ENCODE assay signal across 18 cellular contexts in the genomic region with DNA sequence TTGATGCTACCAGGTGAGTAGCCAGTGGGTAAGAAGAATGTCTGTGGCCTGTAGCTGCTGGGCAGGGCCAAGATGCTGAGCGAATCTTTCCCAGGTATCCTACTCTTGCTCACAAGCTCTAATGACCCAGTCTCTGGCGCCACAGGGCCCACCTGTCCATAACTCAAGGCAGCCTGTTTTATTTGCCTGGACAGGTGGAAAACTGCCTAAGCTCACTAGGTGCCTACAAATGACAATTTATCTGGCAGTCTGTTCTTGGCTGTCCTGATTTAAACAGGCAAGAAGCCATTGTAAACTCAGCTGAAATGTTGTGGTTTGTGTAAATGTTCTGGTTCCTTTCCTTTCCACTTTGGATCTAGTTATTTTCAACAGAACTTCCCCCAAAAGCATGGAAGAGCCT.
DNase-seq lines count a peak whose midpoint lies in the region; ATAC-seq and TF ChIP-seq lines count a peak whose summit lies in the region.
"Had no signal": no experiment of that assay in that cellular context is flagged by ENCODE, and none has a peak within 500 bp of the region (broad histone marks: within the 10 kb centered on the region; RNA-seq: fewer than 3 reads in every experiment).

No MANE protein-coding gene starts in this region.

- no peak for TF ChIP-seq POLR2A in prostate gland (IDR thresholded peaks at IDR 0.05)

- H3K27me3 ChIP-seq in heart right ventricle, result no peaks in the 10 kb centered on the region
- no peaks in the 10 kb centered on the region for H3K27me3 ChIP-seq in esophagus (ENCODE audit: control insufficient read depth in 1 of 2, insufficient read depth in 2 of 2, low read length in 2 of 2)
- H3K27me3 ChIP-seq in prostate gland (replicated peaks; ENCODE audit: insufficient read depth), result no peaks in the 10 kb centered on the region
- no peaks in the 10 kb centered on the region for H3K27me3 ChIP-seq in upper lobe of right lung
- no peaks in the 10 kb centered on the region for H3K27me3 ChIP-seq in GM23248 (replicated peaks; ENCODE audit: insufficient read depth)

- DNase-seq in heart right ventricle (no peak), Right ventricle myocardium superior (no peak), prostate gland (ENCODE audit: low spot score) (peak; percentile 46), upper lobe of right lung (no peak), GM23248 (no peak), NCI-H187 treated with DMSO at 0.1 percent for 48 hours (lab: John Stamatoyannopoulos, UW) (no peak), retina (no peak)
- DNase-seq: activated naive CD8-positive, alpha-beta T cell treated with anti-CD3 and anti-CD28 coated beads, Interleukin-2, amount 10 ng/mL, durations not matched to agents 7 days and 5 days; DMS 273 treated with DMSO at 0.1 percent for 48 hours; effector CD8-positive, alpha-beta T cell; Karpas-422; NCI-H1105; NCI-H2107; nucleus accumbens; OCI-M1; stimulated activated CD4-positive, alpha-beta T cell treated with anti-CD3 and anti-CD28 coated beads, Interleukin-2, amount 100 ng/mL, for 24 hours had no signal

- TF ChIP-seq CTCF in heart right ventricle (IDR thresholded peaks at IDR 0.05), result no peak
- no peak for TF ChIP-seq CTCF in prostate gland (IDR thresholded peaks at IDR 0.05)
- no peak for TF ChIP-seq CTCF in upper lobe of right lung (IDR thresholded peaks at IDR 0.05)

- intact Hi-C loops in heart right ventricle (cut with DNase I) (no loop called here), Right ventricle myocardium superior (cut with DNase I) (no loop called here), prostate gland (cut with DNase I) (no loop called here), upper lobe of right lung (cut with DNase I) (no loop called here)

- no peaks in the 10 kb centered on the region for H3K9me2 ChIP-seq in GM23248 (ENCODE audit: insufficient read depth)

- peaks cover 23% of the 10 kb centered on the region for H3F3A ChIP-seq in GM23248 (ENCODE audit: insufficient read depth)

- H3K4me1 ChIP-seq in heart right ventricle (peaks cover 14 to 88% (median 79%) of the 10 kb centered on the region in 9 donors), esophagus (ENCODE audit: control insufficient read depth in 2 of 2, insufficient read depth in 2 of 2, low read length in 1 of 2) (peaks cover 2 to 16% of the 10 kb centered on the region in 2 donors), prostate gland (replicated peaks) (peaks cover 8% of the 10 kb centered on the region), upper lobe of right lung (peaks cover 40% of the 10 kb centered on the region), GM23248 (ENCODE audit: insufficient read depth) (peaks cover 34% of the 10 kb centered on the region)

- H3K36me3 ChIP-seq in heart right ventricle (peaks cover 0 to 29% (median 0%) of the 10 kb centered on the region in 9 donors), esophagus (ENCODE audit: control insufficient read depth in 2 of 2, insufficient read depth in 2 of 2, low read length in 1 of 2) (peaks cover 3 to 4% of the 10 kb centered on the region in 2 donors), prostate gland (no peaks in the 10 kb centered on the region), upper lobe of right lung (peaks cover 14% of the 10 kb centered on the region), GM23248 (ENCODE audit: low read depth) (no peaks in the 10 kb centered on the region)

- WGBS in heart right ventricle, 2 donors, result 95 to 96% methylated on average over 2 of the region's 2 CpGs
- 74 to 80% methylated on average over 2 of the region's 2 CpGs for WGBS in esophagus, 2 donors
- 46% methylated on average over 2 of the region's 2 CpGs for WGBS in prostate gland
- 92 to 97% methylated on average over 2 of the region's 2 CpGs for WGBS in GM23248 (ENCODE audit: low coverage in 1 of 2, low lambda C conversion rate in 2 of 2, missing lambda C conversion rate in 2 of 2), 2 experiments

- H3K4me3 ChIP-seq in heart right ventricle (no peak overlapping the region), esophagus (ENCODE audit: low read depth in 1 of 2, low read length in 2 of 2) (no peak overlapping the region), prostate gland (no peak overlapping the region), upper lobe of right lung (no peak overlapping the region), GM23248 (no peak overlapping the region)

- in situ Hi-C loops in GM23248 (cut with MboI), result no loop called here

- H3K27ac ChIP-seq in heart right ventricle (peak overlapping the region in 8 of 10 donors; percentile 27 to 99 (median 36)), esophagus (ENCODE audit: low read depth in 2 of 2, low read length in 1 of 2) (peak overlapping the region; percentile 47 to 74), prostate gland (peak overlapping the region in 1 of 2 donors; percentile 6), upper lobe of right lung (peak overlapping the region; percentile 12), GM23248 (no peak overlapping the region)

- H3K79me2 ChIP-seq in GM23248 (ENCODE audit: insufficient read depth), result no peaks in the 10 kb centered on the region

- H3K9me3 ChIP-seq in heart right ventricle (no peaks in the 10 kb centered on the region), esophagus (ENCODE audit: control insufficient read depth in 2 of 2, insufficient read depth in 1 of 2, low read depth in 1 of 2, low read length in 1 of 2) (no peaks in the 10 kb centered on the region), prostate gland (no peaks in the 10 kb centered on the region), upper lobe of right lung (no peaks in the 10 kb centered on the region), GM23248 (ENCODE audit: low read depth) (no peaks in the 10 kb centered on the region)

- ATAC-seq in heart right ventricle (no peak), Right ventricle myocardium superior (ENCODE audit: poor library complexity) (no peak), upper lobe of right lung (no peak)
- ATAC-seq: activated CD4-positive, CD25-positive, alpha-beta regulatory T cell treated with anti-CD3 and anti-CD28 coated beads, Interleukin-2, amount 50 U/mL, for 24 hours had no signal

- no peak overlapping the region for H2AFZ ChIP-seq in GM23248

- H4K20me1 ChIP-seq in GM23248 (ENCODE audit: insufficient read depth), result no peaks in the 10 kb centered on the region

- no peak overlapping the region for H3K9ac ChIP-seq in GM23248

- no peak overlapping the region for H3K4me2 ChIP-seq in GM23248 (ENCODE audit: unreplicated experiment)
